ENCODE assay signal across 1 cellular context in the genomic region with DNA sequence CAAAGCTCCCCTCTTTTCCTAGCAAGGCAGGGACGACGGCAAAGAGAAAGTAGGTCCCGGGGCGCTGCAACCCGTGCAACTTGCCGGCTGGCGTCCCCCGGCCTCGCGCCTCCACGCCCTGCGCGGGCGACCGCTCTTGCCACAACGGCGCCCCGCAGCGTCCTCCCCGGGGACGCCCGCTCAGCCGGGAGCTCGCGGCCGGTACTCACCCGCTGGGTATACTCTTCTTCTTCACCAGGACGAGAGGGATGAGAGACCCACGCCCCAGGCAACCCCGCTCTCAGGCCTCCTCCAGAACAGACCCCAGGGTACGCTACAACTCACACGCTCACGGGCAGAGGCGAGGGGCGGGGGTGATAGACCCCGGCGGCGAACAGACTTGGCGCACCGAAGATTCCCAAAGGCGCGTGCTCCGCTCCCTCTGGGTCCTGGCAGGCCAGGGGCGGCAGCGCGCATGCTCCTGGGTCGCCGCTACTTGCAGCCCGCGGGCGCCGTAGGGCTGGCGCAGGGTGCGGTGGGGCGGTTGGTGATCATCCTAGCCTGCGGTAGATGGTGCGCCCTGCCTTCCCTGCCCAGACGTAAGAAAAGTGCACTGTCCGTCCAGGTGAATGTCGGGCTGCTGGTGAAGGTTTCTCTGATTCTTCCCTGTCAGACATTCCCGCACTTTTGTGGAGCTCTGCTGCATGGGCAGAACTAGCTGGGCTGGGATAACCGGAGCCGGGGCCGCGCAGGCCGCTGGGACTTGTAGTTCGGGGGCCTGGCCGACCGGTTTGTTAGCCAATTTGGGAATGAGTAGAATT.
A peak's percentile ranks its signal among the peaks of the same experiment; 100 is the strongest.
TF ChIP-seq lines count a peak whose summit lies in the region.

A gene with protein sequence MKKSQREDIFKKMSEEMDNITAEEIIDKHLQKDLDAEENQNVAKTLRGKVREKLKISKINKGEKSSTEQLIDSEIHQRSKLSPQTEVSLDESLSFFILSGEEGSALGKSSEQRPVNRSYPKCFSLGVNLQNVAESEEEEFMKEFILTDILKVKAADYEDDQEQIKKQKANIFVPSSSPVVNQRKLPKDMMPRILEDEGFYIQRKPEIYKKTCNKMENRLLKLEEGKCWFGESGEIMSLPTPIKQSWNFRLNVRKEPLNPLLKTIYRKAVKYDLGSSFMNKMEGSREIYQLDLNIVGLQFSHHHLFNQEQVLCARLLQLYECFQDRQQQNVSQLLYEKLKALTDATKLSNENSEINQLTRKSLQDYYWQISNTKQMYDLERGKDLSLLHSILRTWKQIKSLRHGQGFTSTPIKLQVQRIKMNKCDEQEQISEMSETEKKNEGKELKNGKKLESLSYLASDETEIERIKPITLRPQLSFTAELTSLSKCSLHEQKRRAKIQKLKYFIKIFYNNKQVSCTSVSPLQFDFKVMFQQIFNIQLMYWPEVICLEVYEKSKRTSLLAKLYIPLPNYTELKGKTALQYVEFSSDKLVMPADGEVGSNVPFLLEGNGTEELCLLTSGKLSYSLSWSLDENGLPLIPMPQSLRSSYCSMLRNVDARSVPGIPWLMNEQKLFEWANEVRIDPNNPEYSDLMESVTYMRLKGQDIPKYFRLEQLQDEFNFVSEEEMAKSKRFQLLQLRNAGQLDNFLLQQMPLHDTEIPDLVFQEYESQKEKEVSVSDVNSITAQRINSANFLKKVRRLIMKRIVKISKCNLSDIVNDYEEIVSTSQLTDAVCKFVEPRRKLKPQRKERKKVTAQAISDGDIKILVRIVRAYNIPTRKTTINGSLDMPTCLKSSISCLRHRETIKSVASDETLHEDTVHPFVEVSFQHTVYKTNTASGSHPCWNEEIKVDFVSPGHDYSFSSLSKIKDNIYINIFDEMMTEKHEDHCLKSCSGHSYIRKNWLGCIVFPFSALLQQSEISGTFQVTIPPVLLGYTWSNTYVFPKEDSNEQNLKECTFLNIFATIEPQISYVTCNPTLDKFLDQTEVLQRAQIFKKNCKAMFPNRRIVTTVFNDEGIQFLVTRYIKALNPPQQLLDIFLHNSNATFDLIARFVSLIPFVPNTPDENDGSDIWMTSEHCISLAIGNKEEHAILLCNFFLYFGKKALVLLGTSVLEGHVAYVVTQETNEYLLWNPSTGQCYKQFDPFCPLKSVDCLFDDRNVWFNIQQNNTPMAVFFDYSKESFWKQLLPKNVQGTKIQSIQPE (N-terminal part only) (plus strand): TSS at position 522 of the 800 bp plus-strand sequence. CDS start 3,349 bp downstream, outside the sequence.

TF ChIP-seq in HepG2, 621 proteins besides CTCF, POLR2A, EP300 and RAD21 (continued from another document and continues in another):
- TF ChIP-seq ZNF746 (CRISPR knock-in tag; IDR thresholded peaks at IDR 0.05), result peak; percentile 62; the same call in 1 of the 2 replicates
- peak; percentile 82; the same call in 1 of the 2 replicates for TF ChIP-seq ZSCAN9 (CRISPR knock-in tag; IDR thresholded peaks at IDR 0.05; ENCODE audit: borderline replicate concordance)
- TF ChIP-seq ZNF441 (CRISPR knock-in tag; IDR thresholded peaks at IDR 0.05; ENCODE audit: borderline replicate concordance), result peak; percentile 47; the same call in 1 of the 2 replicates
- no peak for TF ChIP-seq ADNP (CRISPR knock-in tag; IDR thresholded peaks at IDR 0.05)
- TF ChIP-seq PRDM15 (CRISPR knock-in tag; IDR thresholded peaks at IDR 0.05), result no peak; the same call in 1 of the 2 replicates
- TF ChIP-seq, protein P1, sequence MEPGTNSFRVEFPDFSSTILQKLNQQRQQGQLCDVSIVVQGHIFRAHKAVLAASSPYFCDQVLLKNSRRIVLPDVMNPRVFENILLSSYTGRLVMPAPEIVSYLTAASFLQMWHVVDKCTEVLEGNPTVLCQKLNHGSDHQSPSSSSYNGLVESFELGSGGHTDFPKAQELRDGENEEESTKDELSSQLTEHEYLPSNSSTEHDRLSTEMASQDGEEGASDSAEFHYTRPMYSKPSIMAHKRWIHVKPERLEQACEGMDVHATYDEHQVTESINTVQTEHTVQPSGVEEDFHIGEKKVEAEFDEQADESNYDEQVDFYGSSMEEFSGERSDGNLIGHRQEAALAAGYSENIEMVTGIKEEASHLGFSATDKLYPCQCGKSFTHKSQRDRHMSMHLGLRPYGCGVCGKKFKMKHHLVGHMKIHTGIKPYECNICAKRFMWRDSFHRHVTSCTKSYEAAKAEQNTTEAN (CRISPR knock-in tag; conservative IDR thresholded peaks at IDR 0.05), result no peak
- peak; percentile 77; the same call in 1 of the 2 replicates for TF ChIP-seq IRX3 (CRISPR knock-in tag; IDR thresholded peaks at IDR 0.05; ENCODE audit: borderline replicate concordance, low read depth)
- TF ChIP-seq NCOA5 (CRISPR knock-in tag; IDR thresholded peaks at IDR 0.05), result no peak
- peak; percentile 77 for TF ChIP-seq PHF8 (CRISPR knock-in tag; IDR thresholded peaks at IDR 0.05)
- no peak for TF ChIP-seq ZNF577 (CRISPR knock-in tag; IDR thresholded peaks at IDR 0.05; ENCODE audit: borderline replicate concordance, low read depth)
- peak; percentile 79 for TF ChIP-seq RBFOX2 (IDR thresholded peaks at IDR 0.05; ENCODE audit: low read depth, low read length)
- 0 out of 2 replicates have a peak, but pooled peaks have one; percentile 78 for TF ChIP-seq ZNF264 (CRISPR knock-in tag; IDR thresholded peaks at IDR 0.05)
- peak; percentile 79; the same call in 1 of the 2 replicates for TF ChIP-seq ZNF335 (CRISPR knock-in tag; IDR thresholded peaks at IDR 0.05)
- no peak for TF ChIP-seq THAP7 (CRISPR knock-in tag; IDR thresholded peaks at IDR 0.05)
- no peak for TF ChIP-seq ZSCAN30 (CRISPR knock-in tag; IDR thresholded peaks at IDR 0.05)
- TF ChIP-seq BRD4 (CRISPR knock-in tag; IDR thresholded peaks at IDR 0.05), result no peak
- no peak for TF ChIP-seq GTF3A (CRISPR knock-in tag; conservative IDR thresholded peaks at IDR 0.05)
- TF ChIP-seq, protein P2, sequence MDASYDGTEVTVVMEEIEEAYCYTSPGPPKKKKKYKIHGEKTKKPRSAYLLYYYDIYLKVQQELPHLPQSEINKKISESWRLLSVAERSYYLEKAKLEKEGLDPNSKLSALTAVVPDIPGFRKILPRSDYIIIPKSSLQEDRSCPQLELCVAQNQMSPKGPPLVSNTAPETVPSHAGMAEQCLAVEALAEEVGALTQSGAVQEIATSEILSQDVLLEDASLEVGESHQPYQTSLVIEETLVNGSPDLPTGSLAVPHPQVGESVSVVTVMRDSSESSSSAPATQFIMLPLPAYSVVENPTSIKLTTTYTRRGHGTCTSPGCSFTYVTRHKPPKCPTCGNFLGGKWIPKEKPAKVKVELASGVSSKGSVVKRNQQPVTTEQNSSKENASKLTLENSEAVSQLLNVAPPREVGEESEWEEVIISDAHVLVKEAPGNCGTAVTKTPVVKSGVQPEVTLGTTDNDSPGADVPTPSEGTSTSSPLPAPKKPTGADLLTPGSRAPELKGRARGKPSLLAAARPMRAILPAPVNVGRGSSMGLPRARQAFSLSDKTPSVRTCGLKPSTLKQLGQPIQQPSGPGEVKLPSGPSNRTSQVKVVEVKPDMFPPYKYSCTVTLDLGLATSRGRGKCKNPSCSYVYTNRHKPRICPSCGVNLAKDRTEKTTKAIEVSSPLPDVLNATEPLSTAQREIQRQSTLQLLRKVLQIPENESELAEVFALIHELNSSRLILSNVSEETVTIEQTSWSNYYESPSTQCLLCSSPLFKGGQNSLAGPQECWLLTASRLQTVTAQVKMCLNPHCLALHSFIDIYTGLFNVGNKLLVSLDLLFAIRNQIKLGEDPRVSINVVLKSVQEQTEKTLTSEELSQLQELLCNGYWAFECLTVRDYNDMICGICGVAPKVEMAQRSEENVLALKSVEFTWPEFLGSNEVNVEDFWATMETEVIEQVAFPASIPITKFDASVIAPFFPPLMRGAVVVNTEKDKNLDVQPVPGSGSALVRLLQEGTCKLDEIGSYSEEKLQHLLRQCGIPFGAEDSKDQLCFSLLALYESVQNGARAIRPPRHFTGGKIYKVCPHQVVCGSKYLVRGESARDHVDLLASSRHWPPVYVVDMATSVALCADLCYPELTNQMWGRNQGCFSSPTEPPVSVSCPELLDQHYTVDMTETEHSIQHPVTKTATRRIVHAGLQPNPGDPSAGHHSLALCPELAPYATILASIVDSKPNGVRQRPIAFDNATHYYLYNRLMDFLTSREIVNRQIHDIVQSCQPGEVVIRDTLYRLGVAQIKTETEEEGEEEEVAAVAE (CRISPR knock-in tag; IDR thresholded peaks at IDR 0.05; ENCODE audit: borderline replicate concordance), result peak; percentile 52; the same call in 1 of the 2 replicates
- no peak for TF ChIP-seq PATZ1 (CRISPR knock-in tag; IDR thresholded peaks at IDR 0.05)
- no peak for TF ChIP-seq ATRX (CRISPR knock-in tag; IDR thresholded peaks at IDR 0.05; ENCODE audit: borderline replicate concordance)
- no peak for TF ChIP-seq ZNF629 (CRISPR knock-in tag; conservative IDR thresholded peaks at IDR 0.05)
- TF ChIP-seq HHEX (CRISPR knock-in tag; IDR thresholded peaks at IDR 0.05), result no peak
- TF ChIP-seq ZNF30 (CRISPR knock-in tag; IDR thresholded peaks at IDR 0.05), result no peak; the same call in 1 of the 2 replicates
- TF ChIP-seq ZNF282 (IDR thresholded peaks at IDR 0.05; ENCODE audit: partially characterized antibody), result no peak
- TF ChIP-seq ZNF337 (CRISPR knock-in tag; IDR thresholded peaks at IDR 0.05; ENCODE audit: borderline replicate concordance, low read depth), result no peak
- TF ChIP-seq ZNF569 (CRISPR knock-in tag; IDR thresholded peaks at IDR 0.05; ENCODE audit: borderline replicate concordance), result no peak
- TF ChIP-seq MED8 (CRISPR knock-in tag; IDR thresholded peaks at IDR 0.05; ENCODE audit: insufficient replicate concordance), result no peak
- TF ChIP-seq ZBTB21 (CRISPR knock-in tag; IDR thresholded peaks at IDR 0.05), result no peak
- peak; percentile 78 for TF ChIP-seq FOXC1 (CRISPR knock-in tag; IDR thresholded peaks at IDR 0.05; ENCODE audit: borderline replicate concordance)
- no peak for TF ChIP-seq PRMT3 (CRISPR knock-in tag; IDR thresholded peaks at IDR 0.05; ENCODE audit: borderline replicate concordance, low read depth)
- TF ChIP-seq, protein P3, sequence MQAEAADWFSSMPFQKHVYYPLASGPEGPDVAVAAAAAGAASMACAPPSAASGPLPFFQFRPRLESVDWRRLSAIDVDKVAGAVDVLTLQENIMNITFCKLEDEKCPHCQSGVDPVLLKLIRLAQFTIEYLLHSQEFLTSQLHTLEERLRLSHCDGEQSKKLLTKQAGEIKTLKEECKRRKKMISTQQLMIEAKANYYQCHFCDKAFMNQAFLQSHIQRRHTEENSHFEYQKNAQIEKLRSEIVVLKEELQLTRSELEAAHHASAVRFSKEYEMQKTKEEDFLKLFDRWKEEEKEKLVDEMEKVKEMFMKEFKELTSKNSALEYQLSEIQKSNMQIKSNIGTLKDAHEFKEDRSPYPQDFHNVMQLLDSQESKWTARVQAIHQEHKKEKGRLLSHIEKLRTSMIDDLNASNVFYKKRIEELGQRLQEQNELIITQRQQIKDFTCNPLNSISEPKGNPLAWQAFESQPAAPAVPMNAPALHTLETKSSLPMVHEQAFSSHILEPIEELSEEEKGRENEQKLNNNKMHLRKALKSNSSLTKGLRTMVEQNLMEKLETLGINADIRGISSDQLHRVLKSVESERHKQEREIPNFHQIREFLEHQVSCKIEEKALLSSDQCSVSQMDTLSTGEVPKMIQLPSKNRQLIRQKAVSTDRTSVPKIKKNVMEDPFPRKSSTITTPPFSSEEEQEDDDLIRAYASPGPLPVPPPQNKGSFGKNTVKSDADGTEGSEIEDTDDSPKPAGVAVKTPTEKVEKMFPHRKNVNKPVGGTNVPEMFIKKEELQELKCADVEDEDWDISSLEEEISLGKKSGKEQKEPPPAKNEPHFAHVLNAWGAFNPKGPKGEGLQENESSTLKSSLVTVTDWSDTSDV (CRISPR knock-in tag; IDR thresholded peaks at IDR 0.05), result peak; percentile 68; the same call in 1 of the 2 replicates
- no peak for TF ChIP-seq ZNF138 (CRISPR knock-in tag; IDR thresholded peaks at IDR 0.05; ENCODE audit: low read depth)
- TF ChIP-seq ZNF101 (CRISPR knock-in tag; IDR thresholded peaks at IDR 0.05; ENCODE audit: borderline replicate concordance, low read depth), result no peak
- TF ChIP-seq NBN (conservative IDR thresholded peaks at IDR 0.05), result no peak
- TF ChIP-seq CBX5 (CRISPR knock-in tag; IDR thresholded peaks at IDR 0.05; ENCODE audit: borderline replicate concordance), result no peak
- no peak for TF ChIP-seq ZZZ3 (CRISPR knock-in tag; IDR thresholded peaks at IDR 0.05; ENCODE audit: borderline replicate concordance)
- no peak for TF ChIP-seq SMARCC2 (IDR thresholded peaks at IDR 0.05)
- no peak for TF ChIP-seq ZNF775 (CRISPR knock-in tag; IDR thresholded peaks at IDR 0.05; ENCODE audit: borderline replicate concordance)
